In the genomic region with DNA sequence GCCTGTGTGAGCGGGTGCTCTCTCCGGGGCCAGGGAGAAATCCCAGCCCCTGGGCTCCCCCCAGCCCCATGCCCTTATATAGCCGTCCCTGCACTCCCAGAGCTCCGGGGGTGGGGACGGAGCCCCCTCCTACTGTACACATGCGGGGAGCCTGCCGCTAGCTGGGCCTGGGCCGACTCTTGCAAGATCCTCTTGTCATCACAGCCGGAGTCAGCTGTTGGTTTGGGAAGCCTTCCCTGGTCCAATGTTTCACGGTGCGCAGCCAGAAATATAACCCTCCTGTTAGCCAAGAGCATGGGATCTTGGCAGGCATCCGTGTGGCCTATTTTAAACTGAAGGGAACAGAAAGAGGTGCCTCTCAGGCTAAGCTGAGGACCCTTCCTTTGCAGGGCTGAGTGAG, we compare ENCODE assay signal across 11 cellular contexts.
A peak's percentile ranks its signal among the peaks of the same experiment; 100 is the strongest.
DNase-seq lines count a peak whose midpoint lies in the region; ATAC-seq, FAIRE-seq and TF ChIP-seq lines count a peak whose summit lies in the region.
"Had no signal": no experiment of that assay in that cellular context is flagged by ENCODE, and none has a peak within 500 bp of the region (broad histone marks: within the 10 kb centered on the region; RNA-seq: fewer than 3 reads in every experiment).

No MANE protein-coding gene starts in this region.

- no peak overlapping the region for H3K4me2 ChIP-seq in HepG2 (ENCODE audit: low read depth, low read length)
- H3K4me2 ChIP-seq: A549 had no signal

- H2AFZ ChIP-seq in HepG2 (ENCODE audit: low read length): no peak overlapping the region

- TF ChIP-seq EP300 in HepG2 (IDR thresholded peaks at IDR 0.05; ENCODE audit: low read depth in 2 of 2, low read length in 2 of 2): no peak
- no peak for TF ChIP-seq EP300 in HepG2 (CRISPR knock-in tag; IDR thresholded peaks at IDR 0.05; ENCODE audit: borderline replicate concordance)

- no peak overlapping the region for H3K4me3 Mint-ChIP-seq in activated T-helper 2 cell treated with anti-CD3 and anti-CD28 coated beads, Interferon-gamma antibody, Interleukin-2, Interleukin-4, amounts not matched to agents 10 μg/mL and 5 μg/mL and 100 μg/mL, durations not matched to agents 14 hours and 24 hours and 36 hours (ENCODE audit: low read depth)

- no peak for FAIRE-seq in HepG2 (lab: Jason Lieb, UNC)
- FAIRE-seq: A549 had no signal

- H3K4me3 ChIP-seq in liver (ENCODE audit: low read depth in 1 of 3, low read length in 3 of 3): no peak overlapping the region
- no peak overlapping the region for H3K4me3 ChIP-seq in HepG2 (replicated peaks in 1 of 3; ENCODE audit: insufficient read depth in 1 of 3, low read depth in 2 of 3, low read length in 3 of 3)
- H3K4me3 ChIP-seq in foreskin fibroblast (ENCODE audit: low read depth in 1 of 2, low read length in 2 of 2): no peak overlapping the region
- no peak overlapping the region for H3K4me3 ChIP-seq in vagina
- H3K4me3 ChIP-seq: A549, SK-N-MC had no signal

- H3K36me3 ChIP-seq in liver (ENCODE audit: control insufficient read depth in 4 of 4, insufficient read depth in 3 of 4, low read depth in 1 of 4, low read length in 3 of 4) (peaks cover 0 to 2% (median 0%) of the 10 kb centered on the region in 4 donors), HepG2 (replicated peaks in 1 of 2; ENCODE audit: control insufficient read depth in 1 of 2, insufficient read depth in 2 of 2, low read length in 2 of 2) (peaks cover 0 to 4% of the 10 kb centered on the region in 2 experiments; a peak in 1 of 5 replicates), vagina (no peaks in the 10 kb centered on the region)

- 40% methylated on average over 12 of the region's 12 CpGs for WGBS in liver
- 100% methylated on average over 1 of the region's 12 CpGs for WGBS in HepG2 (ENCODE audit: low lambda C conversion rate)

- peak overlapping the region in 1 of 2 donors; percentile 46 for H3K27ac ChIP-seq in liver (ENCODE audit: low read depth in 1 of 2, low read length in 2 of 2)
- no peak overlapping the region for H3K27ac ChIP-seq in HepG2 (ENCODE audit: extremely low read length, insufficient read depth, low read length)
- H3K27ac ChIP-seq in vagina: peak overlapping the region; percentile 79
- H3K27ac ChIP-seq: A549, SK-N-MC had no signal

- intact Hi-C loops in HepG2 (cut with micrococcal nuclease; ENCODE audit: unreplicated experiment): no loop called here
- intact Hi-C loops in vagina (cut with DNase I): loop anchor here (5.0 kb wide), 1 partner anchor 35 kb away; no protein-coding TSS in a partner anchor
- intact Hi-C loops in activated T-helper 2 cell treated with anti-CD3 and anti-CD28 coated beads, Interferon-gamma antibody, Interleukin-2, Interleukin-4, amounts not matched to agents 10 μg/mL and 5 μg/mL and 100 μg/mL, durations not matched to agents 14 hours and 24 hours and 36 hours (cut with micrococcal nuclease): no loop called here

- H3K27me3 ChIP-seq in liver (ENCODE audit: control insufficient read depth in 4 of 4, insufficient read depth in 4 of 4, low read length in 3 of 4) (no peaks in the 10 kb centered on the region), HepG2 (ENCODE audit: control insufficient read depth in 1 of 2, insufficient read depth in 2 of 2, low read length in 2 of 2) (no peaks in the 10 kb centered on the region; a peak in 1 of 5 replicates), vagina (no peaks in the 10 kb centered on the region)

- H3K9ac ChIP-seq in liver (ENCODE audit: low read depth in 1 of 2, low read length in 2 of 2) (no peak overlapping the region), HepG2 (ENCODE audit: insufficient read depth, low read depth, low read length) (no peak overlapping the region)

- no peaks in the 10 kb centered on the region for H3K27me3 Mint-ChIP-seq in activated T-helper 2 cell treated with anti-CD3 and anti-CD28 coated beads, Interferon-gamma antibody, Interleukin-2, Interleukin-4, amounts not matched to agents 10 μg/mL and 5 μg/mL and 100 μg/mL, durations not matched to agents 14 hours and 24 hours and 36 hours (ENCODE audit: low read depth)

- TF ChIP-seq POLR2A in HepG2 (IDR thresholded peaks at IDR 0.05; ENCODE audit: insufficient read depth in 1 of 2, low read depth in 2 of 2, low read length in 2 of 2): no peak
- TF ChIP-seq POLR2A in vagina (IDR thresholded peaks at IDR 0.05): no peak

- no peak for ATAC-seq in HepG2
- ATAC-seq in HG02798 (IDR thresholded peaks at IDR 0.05; ENCODE audit: poor library complexity, unreplicated experiment): no peak
- ATAC-seq: A549 had no signal

- no TSS peak for BruUV-seq in HepG2 (replicated peaks; lab: Mats Ljungman, UMichigan)

- POLR2A ChIA-PET in HepG2 (lab: Yijun Ruan, JAX): no interaction called here

- no peaks in the 10 kb centered on the region for H4K20me1 ChIP-seq in HepG2 (ENCODE audit: insufficient read depth, low read length)

- peak in 1 of 2 donors; percentile 19 for TF ChIP-seq RAD21 in liver (IDR thresholded peaks at IDR 0.05)
- no peak for TF ChIP-seq RAD21 in HepG2 (CRISPR knock-in tag; IDR thresholded peaks at IDR 0.05)

- H3K36me3 Mint-ChIP-seq in activated T-helper 2 cell treated with anti-CD3 and anti-CD28 coated beads, Interferon-gamma antibody, Interleukin-2, Interleukin-4, amounts not matched to agents 10 μg/mL and 5 μg/mL and 100 μg/mL, durations not matched to agents 14 hours and 24 hours and 36 hours (ENCODE audit: low read depth): no peaks in the 10 kb centered on the region

- H3K4me1 ChIP-seq in liver (ENCODE audit: control insufficient read depth in 4 of 4, insufficient read depth in 4 of 4, low read length in 3 of 4) (peaks cover 11 to 48% (median 39%) of the 10 kb centered on the region in 4 donors), HepG2 (ENCODE audit: insufficient read depth, low read length) (no peaks in the 10 kb centered on the region), vagina (peaks cover 29% of the 10 kb centered on the region)
- H3K4me1 ChIP-seq: A549 had no signal

- in situ Hi-C loops in HepG2 (cut with HindIII; ENCODE audit: extremely low pct_ligation_motif_present, low pct_unique_long_range_greater_than_20kb): no loop called here

- no peaks in the 10 kb centered on the region for H3K79me2 ChIP-seq in HepG2 (ENCODE audit: insufficient read depth, low read length)

- TF ChIP-seq CTCF in liver (IDR thresholded peaks at IDR 0.05; ENCODE audit: low read depth, low read length, missing input control) (no peak), HepG2 (CRISPR knock-in tag; IDR thresholded peaks at IDR 0.05) (no peak), foreskin fibroblast (IDR thresholded peaks at IDR 0.05; ENCODE audit: low read depth, low read length) (no peak), vagina (IDR thresholded peaks at IDR 0.05) (no peak)

- H3K9me3 Mint-ChIP-seq in activated T-helper 2 cell treated with anti-CD3 and anti-CD28 coated beads, Interferon-gamma antibody, Interleukin-2, Interleukin-4, amounts not matched to agents 10 μg/mL and 5 μg/mL and 100 μg/mL, durations not matched to agents 14 hours and 24 hours and 36 hours: no peaks in the 10 kb centered on the region

- DNase-seq in HepG2 (ENCODE audit: low spot score): no peak
- peak; percentile 66 to 79 for DNase-seq in foreskin fibroblast
- DNase-seq in myocyte (ENCODE audit: low read depth): peak; percentile 91
- DNase-seq in vagina (ENCODE audit: extremely low spot score in 2 of 2): peak in 1 of 2 donors; percentile 93
- no peak for DNase-seq in activated T-helper 2 cell treated with anti-CD3 and anti-CD28 coated beads, Interferon-gamma antibody, Interleukin-2, Interleukin-4, amounts not matched to agents 10 μg/mL and 5 μg/mL and 100 μg/mL, durations not matched to agents 14 hours and 24 hours and 36 hours (ENCODE audit: low spot score)
- DNase-seq in activated T-cell treated with anti-CD3 and anti-CD28 coated beads for 4 hours: no peak
- DNase-seq: NCI-H1105 had no signal

- CTCF ChIA-PET in HepG2 (lab: Yijun Ruan, JAX; ENCODE audit: low intra/inter-chr PET ratio, low total read pairs): no interaction called here

- no peaks in the 10 kb centered on the region for H3K9me3 ChIP-seq in liver (ENCODE audit: control insufficient read depth in 4 of 4, low read length in 3 of 4)
- no peaks in the 10 kb centered on the region for H3K9me3 ChIP-seq in HepG2 (ENCODE audit: low read length)
- no peaks in the 10 kb centered on the region for H3K9me3 ChIP-seq in vagina
- H3K9me3 ChIP-seq: A549 had no signal

- H3K4me1 Mint-ChIP-seq in activated T-helper 2 cell treated with anti-CD3 and anti-CD28 coated beads, Interferon-gamma antibody, Interleukin-2, Interleukin-4, amounts not matched to agents 10 μg/mL and 5 μg/mL and 100 μg/mL, durations not matched to agents 14 hours and 24 hours and 36 hours (ENCODE audit: low read depth): peaks cover 6% of the 10 kb centered on the region

- no peak overlapping the region for H3K27ac Mint-ChIP-seq in activated T-helper 2 cell treated with anti-CD3 and anti-CD28 coated beads, Interferon-gamma antibody, Interleukin-2, Interleukin-4, amounts not matched to agents 10 μg/mL and 5 μg/mL and 100 μg/mL, durations not matched to agents 14 hours and 24 hours and 36 hours

TF ChIP-seq in liver, 16 proteins besides CTCF, POLR2A, EP300 and RAD21:
- TF ChIP-seq HNF4G (IDR thresholded peaks at IDR 0.05): no peak
- peak; percentile 45 for TF ChIP-seq FOXA1 (IDR thresholded peaks at IDR 0.05)
- peak; percentile 51 to 72 for TF ChIP-seq HNF4A (conservative IDR thresholded peaks at IDR 0.05)
- peak in 1 of 2 donors; percentile 39 for TF ChIP-seq JUND (IDR thresholded peaks at IDR 0.05)
- TF ChIP-seq SP1 (IDR thresholded peaks at IDR 0.05): peak; percentile 16
- no peak for TF ChIP-seq TAF1 (conservative IDR thresholded peaks at IDR 0.05)
- TF ChIP-seq RXRA (IDR thresholded peaks at IDR 0.05): peak in 1 of 2 donors; percentile 71

TF ChIP-seq in HepG2, 621 proteins besides CTCF, POLR2A, EP300 and RAD21 (continues in another document):
- TF ChIP-seq PHF20 (CRISPR knock-in tag; IDR thresholded peaks at IDR 0.05) (no peak), TCF12 (IDR thresholded peaks at IDR 0.05) (no peak), TCF12 (CRISPR knock-in tag; IDR thresholded peaks at IDR 0.05) (no peak), REL (CRISPR knock-in tag; conservative IDR thresholded peaks at IDR 0.05) (no peak), ASH2L (IDR thresholded peaks at IDR 0.05; ENCODE audit: insufficient read length, low read depth, low read length) (no peak)
- TF ChIP-seq, protein P1, sequence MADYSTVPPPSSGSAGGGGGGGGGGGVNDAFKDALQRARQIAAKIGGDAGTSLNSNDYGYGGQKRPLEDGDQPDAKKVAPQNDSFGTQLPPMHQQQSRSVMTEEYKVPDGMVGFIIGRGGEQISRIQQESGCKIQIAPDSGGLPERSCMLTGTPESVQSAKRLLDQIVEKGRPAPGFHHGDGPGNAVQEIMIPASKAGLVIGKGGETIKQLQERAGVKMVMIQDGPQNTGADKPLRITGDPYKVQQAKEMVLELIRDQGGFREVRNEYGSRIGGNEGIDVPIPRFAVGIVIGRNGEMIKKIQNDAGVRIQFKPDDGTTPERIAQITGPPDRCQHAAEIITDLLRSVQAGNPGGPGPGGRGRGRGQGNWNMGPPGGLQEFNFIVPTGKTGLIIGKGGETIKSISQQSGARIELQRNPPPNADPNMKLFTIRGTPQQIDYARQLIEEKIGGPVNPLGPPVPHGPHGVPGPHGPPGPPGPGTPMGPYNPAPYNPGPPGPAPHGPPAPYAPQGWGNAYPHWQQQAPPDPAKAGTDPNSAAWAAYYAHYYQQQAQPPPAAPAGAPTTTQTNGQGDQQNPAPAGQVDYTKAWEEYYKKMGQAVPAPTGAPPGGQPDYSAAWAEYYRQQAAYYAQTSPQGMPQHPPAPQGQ (CRISPR knock-in tag; IDR thresholded peaks at IDR 0.05; ENCODE audit: borderline replicate concordance): no peak

Comparison
In these comparisons a context has a peak if more than half of its experiments do, and no peak if none do; other contexts are left out.
1. DNase-seq: peak in foreskin fibroblast (2 of 2) and myocyte (single experiment); none in HepG2 (single experiment), activated T-helper 2 cell treated with anti-CD3 and anti-CD28 coated beads, Interferon-gamma antibody, Interleukin-2, Interleukin-4, amounts not matched to agents 10 μg/mL and 5 μg/mL and 100 μg/mL, durations not matched to agents 14 hours and 24 hours and 36 hours (single experiment) and activated T-cell treated with anti-CD3 and anti-CD28 coated beads for 4 hours (single experiment).